In the genomic region with DNA sequence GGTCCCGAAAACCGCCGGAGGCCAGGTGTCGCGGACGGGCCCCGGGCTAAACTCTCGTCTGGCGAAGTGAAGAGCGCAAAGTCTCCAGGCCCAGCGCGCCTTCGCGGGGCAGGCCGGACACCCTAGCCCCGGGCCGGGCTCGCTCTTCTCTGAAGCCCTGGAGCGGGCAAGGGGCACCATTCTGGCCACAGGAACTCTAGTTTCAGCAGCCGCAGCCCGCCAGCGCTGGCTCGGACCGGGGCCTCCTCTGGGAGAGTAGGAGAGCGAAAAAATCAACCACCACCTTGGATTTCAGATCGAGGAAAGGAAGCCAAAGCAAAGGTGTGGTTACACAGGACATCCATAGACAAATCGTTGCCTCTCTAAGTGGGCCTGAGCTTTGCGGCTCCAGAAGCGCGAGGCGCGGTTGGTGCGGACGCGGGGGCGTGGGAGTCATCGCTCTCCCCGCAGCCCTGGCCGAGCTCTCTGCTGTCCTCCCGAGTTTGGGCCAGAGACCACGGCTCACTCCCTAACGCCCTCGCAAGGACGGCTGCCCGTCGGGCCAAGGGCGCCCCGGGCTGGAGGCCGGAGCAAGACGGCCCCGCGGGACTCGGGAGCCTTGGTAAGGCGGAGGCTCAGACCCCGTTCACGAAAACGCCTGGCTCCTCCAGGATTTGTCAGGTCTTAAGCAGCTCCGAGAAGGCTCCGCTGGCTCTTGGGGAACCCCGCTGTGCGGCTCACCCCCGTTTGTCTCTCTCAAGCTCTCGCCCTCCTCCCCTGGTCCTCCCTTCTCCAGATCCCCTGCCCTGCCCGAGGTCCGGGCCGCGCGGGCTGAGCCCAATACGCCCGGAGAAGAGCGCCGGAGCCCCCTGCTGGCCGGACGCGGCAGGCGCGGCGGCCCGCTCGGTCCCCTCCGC, we compare ENCODE assay signal across 1 cellular context.
TF ChIP-seq lines count a peak whose summit lies in the region.

No MANE protein-coding gene starts in this region.

TF ChIP-seq in HepG2, 621 proteins besides CTCF, POLR2A, EP300 and RAD21 (continued from another document and continues in another):
- TF ChIP-seq, protein P1, sequence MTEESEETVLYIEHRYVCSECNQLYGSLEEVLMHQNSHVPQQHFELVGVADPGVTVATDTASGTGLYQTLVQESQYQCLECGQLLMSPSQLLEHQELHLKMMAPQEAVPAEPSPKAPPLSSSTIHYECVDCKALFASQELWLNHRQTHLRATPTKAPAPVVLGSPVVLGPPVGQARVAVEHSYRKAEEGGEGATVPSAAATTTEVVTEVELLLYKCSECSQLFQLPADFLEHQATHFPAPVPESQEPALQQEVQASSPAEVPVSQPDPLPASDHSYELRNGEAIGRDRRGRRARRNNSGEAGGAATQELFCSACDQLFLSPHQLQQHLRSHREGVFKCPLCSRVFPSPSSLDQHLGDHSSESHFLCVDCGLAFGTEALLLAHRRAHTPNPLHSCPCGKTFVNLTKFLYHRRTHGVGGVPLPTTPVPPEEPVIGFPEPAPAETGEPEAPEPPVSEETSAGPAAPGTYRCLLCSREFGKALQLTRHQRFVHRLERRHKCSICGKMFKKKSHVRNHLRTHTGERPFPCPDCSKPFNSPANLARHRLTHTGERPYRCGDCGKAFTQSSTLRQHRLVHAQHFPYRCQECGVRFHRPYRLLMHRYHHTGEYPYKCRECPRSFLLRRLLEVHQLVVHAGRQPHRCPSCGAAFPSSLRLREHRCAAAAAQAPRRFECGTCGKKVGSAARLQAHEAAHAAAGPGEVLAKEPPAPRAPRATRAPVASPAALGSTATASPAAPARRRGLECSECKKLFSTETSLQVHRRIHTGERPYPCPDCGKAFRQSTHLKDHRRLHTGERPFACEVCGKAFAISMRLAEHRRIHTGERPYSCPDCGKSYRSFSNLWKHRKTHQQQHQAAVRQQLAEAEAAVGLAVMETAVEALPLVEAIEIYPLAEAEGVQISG (CRISPR knock-in tag; IDR thresholded peaks at IDR 0.05): 0 out of 2 replicates have a peak, but pooled peaks have one; percentile 25
- TF ChIP-seq CSRNP2 (CRISPR knock-in tag; conservative IDR thresholded peaks at IDR 0.05; ENCODE audit: low read depth) (no peak), NFKBIZ (CRISPR knock-in tag; IDR thresholded peaks at IDR 0.05) (no peak), HNRNPK (IDR thresholded peaks at IDR 0.05; ENCODE audit: low read depth, low read length, poor library complexity, severe bottlenecking) (peak; percentile 41), ZSCAN22 (CRISPR knock-in tag; IDR thresholded peaks at IDR 0.05) (no peak), ZBTB33 (CRISPR knock-in tag; IDR thresholded peaks at IDR 0.05) (no peak), STAG1 (CRISPR knock-in tag; IDR thresholded peaks at IDR 0.05) (peak; percentile 74), ZNF350 (CRISPR knock-in tag; IDR thresholded peaks at IDR 0.05; ENCODE audit: borderline replicate concordance, low read depth) (no peak), SRSF9 (IDR thresholded peaks at IDR 0.05; ENCODE audit: borderline replicate concordance, insufficient read depth, low read depth, low read length, poor library complexity, severe bottlenecking) (no peak), SNAI1 (CRISPR knock-in tag; IDR thresholded peaks at IDR 0.05; ENCODE audit: borderline replicate concordance) (no peak), ZSCAN9 (CRISPR knock-in tag; IDR thresholded peaks at IDR 0.05; ENCODE audit: borderline replicate concordance) (no peak), MBNL3 (CRISPR knock-in tag; conservative IDR thresholded peaks at IDR 0.05) (no peak), ZNF138 (CRISPR knock-in tag; IDR thresholded peaks at IDR 0.05; ENCODE audit: low read depth) (no peak), ASH2L (IDR thresholded peaks at IDR 0.05; ENCODE audit: insufficient read length, low read depth, low read length) (no peak), RARA (CRISPR knock-in tag; IDR thresholded peaks at IDR 0.05) (no peak), ELK4 (CRISPR knock-in tag; IDR thresholded peaks at IDR 0.05; ENCODE audit: borderline replicate concordance) (no peak), ZNF710 (CRISPR knock-in tag; IDR thresholded peaks at IDR 0.05; ENCODE audit: borderline replicate concordance) (no peak), SMAD3 (CRISPR knock-in tag; IDR thresholded peaks at IDR 0.05) (no peak), FOXA1 (IDR thresholded peaks at IDR 0.05) (no peak), FOXA1 (CRISPR knock-in tag; IDR thresholded peaks at IDR 0.05) (no peak), MED8 (CRISPR knock-in tag; IDR thresholded peaks at IDR 0.05; ENCODE audit: insufficient replicate concordance) (no peak), ZNF564 (CRISPR knock-in tag; IDR thresholded peaks at IDR 0.05) (no peak), ZXDC (CRISPR knock-in tag; IDR thresholded peaks at IDR 0.05) (no peak), ZNF251 (CRISPR knock-in tag; IDR thresholded peaks at IDR 0.05) (no peak), SP1 (IDR thresholded peaks at IDR 0.05) (no peak), SP1 (CRISPR knock-in tag; IDR thresholded peaks at IDR 0.05) (no peak), ATF1 (CRISPR knock-in tag; IDR thresholded peaks at IDR 0.05) (no peak), ZNF263 (CRISPR knock-in tag; IDR thresholded peaks at IDR 0.05) (peak; percentile 97), MIER2 (CRISPR knock-in tag; IDR thresholded peaks at IDR 0.05) (no peak), SKIL (CRISPR knock-in tag; IDR thresholded peaks at IDR 0.05; ENCODE audit: borderline replicate concordance) (no peak), ZNF274 (CRISPR knock-in tag; IDR thresholded peaks at IDR 0.05) (0 out of 2 replicates have a peak, but pooled peaks have one; percentile 30), ZC3H13 (CRISPR knock-in tag; IDR thresholded peaks at IDR 0.05) (no peak), IRX3 (CRISPR knock-in tag; IDR thresholded peaks at IDR 0.05; ENCODE audit: borderline replicate concordance, low read depth) (no peak)
- TF ChIP-seq, protein P2, sequence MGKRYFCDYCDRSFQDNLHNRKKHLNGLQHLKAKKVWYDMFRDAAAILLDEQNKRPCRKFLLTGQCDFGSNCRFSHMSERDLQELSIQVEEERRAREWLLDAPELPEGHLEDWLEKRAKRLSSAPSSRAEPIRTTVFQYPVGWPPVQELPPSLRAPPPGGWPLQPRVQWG (CRISPR knock-in tag; IDR thresholded peaks at IDR 0.05; ENCODE audit: borderline replicate concordance, low read depth): no peak
- TF ChIP-seq, protein P3, sequence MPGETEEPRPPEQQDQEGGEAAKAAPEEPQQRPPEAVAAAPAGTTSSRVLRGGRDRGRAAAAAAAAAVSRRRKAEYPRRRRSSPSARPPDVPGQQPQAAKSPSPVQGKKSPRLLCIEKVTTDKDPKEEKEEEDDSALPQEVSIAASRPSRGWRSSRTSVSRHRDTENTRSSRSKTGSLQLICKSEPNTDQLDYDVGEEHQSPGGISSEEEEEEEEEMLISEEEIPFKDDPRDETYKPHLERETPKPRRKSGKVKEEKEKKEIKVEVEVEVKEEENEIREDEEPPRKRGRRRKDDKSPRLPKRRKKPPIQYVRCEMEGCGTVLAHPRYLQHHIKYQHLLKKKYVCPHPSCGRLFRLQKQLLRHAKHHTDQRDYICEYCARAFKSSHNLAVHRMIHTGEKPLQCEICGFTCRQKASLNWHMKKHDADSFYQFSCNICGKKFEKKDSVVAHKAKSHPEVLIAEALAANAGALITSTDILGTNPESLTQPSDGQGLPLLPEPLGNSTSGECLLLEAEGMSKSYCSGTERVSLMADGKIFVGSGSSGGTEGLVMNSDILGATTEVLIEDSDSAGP (CRISPR knock-in tag; IDR thresholded peaks at IDR 0.05; ENCODE audit: borderline replicate concordance): peak; percentile 19; the same call in 1 of the 2 replicates
